Comparison of ENCODE assay signal across 29 cellular contexts in the genomic region with DNA sequence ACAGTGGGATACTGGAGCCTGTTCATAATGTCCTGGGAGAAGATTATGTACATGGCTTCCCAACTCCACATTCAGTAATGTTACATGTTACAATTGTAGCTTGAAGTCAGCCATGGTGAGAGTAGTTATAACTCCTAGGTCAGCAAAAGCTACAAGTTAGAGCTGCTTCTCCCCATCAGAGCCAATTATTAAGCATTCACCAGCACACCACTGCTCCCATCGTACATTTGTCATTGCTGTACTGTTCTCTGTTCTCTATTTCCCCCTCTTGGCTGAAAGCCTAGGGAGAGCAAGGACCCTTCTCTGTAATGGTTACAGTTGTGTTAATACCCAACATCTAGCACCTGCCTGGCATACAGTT.
"Had no signal": no experiment of that assay in that cellular context is flagged by ENCODE, and none has a peak within 500 bp of the region (broad histone marks: within the 10 kb centered on the region; RNA-seq: fewer than 3 reads in every experiment).

No MANE protein-coding gene starts in this region.

- H3K36me3 ChIP-seq: adrenal gland, breast epithelium, SJCRH30, WERI-Rb-1 had no signal

- H3K4me1 ChIP-seq: breast epithelium, SJCRH30 had no signal

- H3K4me3 Mint-ChIP-seq: activated CD4-positive, alpha-beta T cell treated with anti-CD3 and anti-CD28 coated beads, Interleukin-2, amount 10 ng/mL, durations not matched to agents 7 days and 5 days; activated CD8-positive, alpha-beta T cell treated with anti-CD3 and anti-CD28 coated beads, Interleukin-2, amount 10 ng/mL, durations not matched to agents 7 days and 5 days; activated naive CD4-positive, alpha-beta T cell treated with anti-CD3 and anti-CD28 coated beads for 36 hours; activated T-cell treated with anti-CD3 and anti-CD28 coated beads, Interleukin-2, amount 50 U/mL, for 4 hours; activated T-helper 1 cell treated with anti-CD3 and anti-CD28 coated beads, Interleukin-12 subunit alpha, Interleukin-12 subunit beta, Interleukin-2, Interleukin-4 antibody, amounts not matched to agents 30 ng/mL and 10 ng/mL and 1 ng/mL, durations not matched to agents 14 hours and 24 hours and 36 hours had no signal

- H3K9me3 Mint-ChIP-seq: activated naive CD4-positive, alpha-beta T cell treated with anti-CD3 and anti-CD28 coated beads for 36 hours; activated naive CD4-positive, alpha-beta T cell treated with anti-CD3 and anti-CD28 coated beads, Interleukin-2, amount 50 U/mL, for 72 hours; activated T-cell treated with anti-CD3 and anti-CD28 coated beads, Interleukin-2, amount 50 U/mL, for 4 hours; activated T-helper 1 cell treated with anti-CD3 and anti-CD28 coated beads, Interleukin-12 subunit alpha, Interleukin-12 subunit beta, Interleukin-2, Interleukin-4 antibody, amounts not matched to agents 30 ng/mL and 10 ng/mL and 1 ng/mL, durations not matched to agents 14 hours and 24 hours and 36 hours had no signal

- H3K9me3 ChIP-seq: adrenal gland, body of pancreas, breast epithelium, SJCRH30 had no signal

- H3K27ac ChIP-seq: adrenal gland, body of pancreas, breast epithelium, SJCRH30, SK-N-MC, WERI-Rb-1 had no signal

- FAIRE-seq: astrocyte had no signal

- DNase-seq: activated CD4-positive, alpha-beta T cell treated with anti-CD3 and anti-CD28 coated beads for 1 hour; activated CD4-positive, alpha-beta T cell treated with anti-CD3 and anti-CD28 coated beads, Interleukin-2, amount 10 ng/mL, durations not matched to agents 7 days and 5 days; activated CD4-positive, alpha-beta T cell treated with anti-CD3 and anti-CD28 coated beads, Interleukin-2, amount 50 U/mL, for 48 hours; activated CD4-positive, CD25-positive, alpha-beta regulatory T cell; activated CD8-positive, alpha-beta memory T cell treated with anti-CD3 and anti-CD28 coated beads, Interleukin-2, amount 50 U/mL, for 4 hours; activated CD8-positive, alpha-beta T cell treated with anti-CD3 and anti-CD28 coated beads, Interleukin-2, amount 10 ng/mL, durations not matched to agents 7 days and 5 days; activated gamma-delta T cell treated with Interleukin-2 at 50 U/mL for 16 hours; activated naive CD4-positive, alpha-beta T cell treated with anti-CD3 and anti-CD28 coated beads for 36 hours; activated T-cell treated with anti-CD3 and anti-CD28 coated beads for 4 hours; activated T-cell treated with anti-CD3 and anti-CD28 coated beads, Interleukin-2, amount 50 U/mL, for 4 hours; adrenal gland; body of pancreas; NCI-H1105; NCI-H1417 treated with DMSO at 0.1 percent for 48 hours; NCI-H187 treated with DMSO at 0.1 percent for 48 hours; NCI-H2081; NCI-H2171 treated with DMSO at 0.1 percent for 48 hours; NCI-H2227 treated with DMSO at 0.1 percent for 48 hours; NCI-H524 treated with DMSO at 0.1 percent for 48 hours; SHP77; SJCRH30; T1000; WERI-Rb-1 had no signal

- H3K4me3 ChIP-seq: adrenal gland, body of pancreas, breast epithelium, SJCRH30, SK-N-MC had no signal

- H3K27me3 ChIP-seq: adrenal gland, body of pancreas, breast epithelium, SJCRH30 had no signal

- ATAC-seq: activated CD8-positive, alpha-beta T cell treated with anti-CD3 and anti-CD28 coated beads, Interleukin-2, amount 10 ng/mL, durations not matched to agents 7 days and 5 days; activated naive CD4-positive, alpha-beta T cell treated with anti-CD3 and anti-CD28 coated beads, Interleukin-2, amount 50 U/mL, for 72 hours; activated T-cell treated with anti-CD3 and anti-CD28 coated beads, Interleukin-2, amount 50 U/mL, for 4 hours; body of pancreas; Panc1 had no signal

- H3K27ac Mint-ChIP-seq: activated CD4-positive, alpha-beta T cell treated with anti-CD3 and anti-CD28 coated beads, Interleukin-2, amount 10 ng/mL, durations not matched to agents 7 days and 5 days; activated CD8-positive, alpha-beta T cell treated with anti-CD3 and anti-CD28 coated beads, Interleukin-2, amount 10 ng/mL, durations not matched to agents 7 days and 5 days; activated naive CD4-positive, alpha-beta T cell treated with anti-CD3 and anti-CD28 coated beads for 36 hours; activated naive CD4-positive, alpha-beta T cell treated with anti-CD3 and anti-CD28 coated beads, Interleukin-2, amount 50 U/mL, for 72 hours; activated T-helper 1 cell treated with anti-CD3 and anti-CD28 coated beads, Interleukin-12 subunit alpha, Interleukin-12 subunit beta, Interleukin-2, Interleukin-4 antibody, amounts not matched to agents 30 ng/mL and 10 ng/mL and 1 ng/mL, durations not matched to agents 14 hours and 24 hours and 36 hours had no signal
